In genomic region chr20:24523661-24524060, GRCh38 we compare ENCODE assay signal across 20 cellular contexts. TPM values are rescaled to one million over a fixed set of nuclear protein-coding genes. Genes with fewer than 3 reads are reported as not detected.
"Had no signal": no experiment of that assay in that cellular context is flagged by ENCODE, and none has a peak within 500 bp of the region (broad histone marks: within the 10 kb centered on the region; RNA-seq: fewer than 3 reads in every experiment).

No MANE protein-coding gene starts in this region.

- H3K27ac ChIP-seq: adrenal gland, foreskin keratinocyte, hepatocyte, prostate gland, right atrium auricular region, tibial nerve had no signal

- H3K4me3 ChIP-seq: adrenal gland, hepatocyte, mucosa of descending colon, prostate gland, right atrium auricular region, tibial nerve had no signal

- H3K4me1 ChIP-seq: adrenal gland, foreskin keratinocyte, prostate gland, right atrium auricular region, tibial nerve had no signal

- H3K9me3 ChIP-seq: adrenal gland, mucosa of descending colon, prostate gland, right atrium auricular region, tibial nerve had no signal

- H3K27me3 ChIP-seq: adrenal gland, foreskin keratinocyte, hepatocyte, right atrium auricular region, tibial nerve had no signal

- DNase-seq: activated CD4-positive, alpha-beta T cell treated with anti-CD3 and anti-CD28 coated beads for 1 hour; activated CD8-positive, alpha-beta memory T cell treated with anti-CD3 and anti-CD28 coated beads for 24 hours; activated CD8-positive, alpha-beta memory T cell treated with anti-CD3 and anti-CD28 coated beads, Interleukin-2, amount 50 U/mL, for 4 hours; activated naive CD4-positive, alpha-beta T cell; activated T-cell treated with anti-CD3 and anti-CD28 coated beads, Interleukin-2, amount 50 U/mL, for 24 hours; adrenal gland; cerebellar nuclear complex; effector CD4-positive, alpha-beta T cell; left cardiac atrium; mesenchymal stem cell; mucosa of descending colon; naive B cell; stimulated activated CD4-positive, alpha-beta T cell treated with anti-CD3 and anti-CD28 coated beads, Interleukin-4, amount 100 ng/mL, for 4 hours; stimulated activated naive CD8-positive, alpha-beta T cell treated with anti-CD3 and anti-CD28 coated beads, Interleukin-15, Interleukin-2, amounts not matched to agents 100 U/mL and 50 U/mL, for 24 hours; T-helper 9 cell had no signal

- H3K79me2 ChIP-seq: hepatocyte had no signal

- H3K36me3 ChIP-seq: adrenal gland, prostate gland, right atrium auricular region, tibial nerve had no signal

- H2AFZ ChIP-seq: hepatocyte had no signal

- H3K4me2 ChIP-seq: hepatocyte had no signal

RNA-seq across cellular contexts. Expression of gene SYNDIG1, which starts 54.2 kb away (rescaled TPM):
- polyA plus RNA-seq: foreskin keratinocyte had no signal
